In genomic region chr12:69091447-69092022, GRCh38 we compare ENCODE assay signal across 24 cellular contexts.
DNase-seq lines count a peak whose midpoint lies in the region; ATAC-seq and TF ChIP-seq lines count a peak whose summit lies in the region.
"Had no signal": no experiment of that assay in that cellular context is flagged by ENCODE, and none has a peak within 500 bp of the region (broad histone marks: within the 10 kb centered on the region; RNA-seq: fewer than 3 reads in every experiment).

No MANE protein-coding gene starts in this region.

- no peak overlapping the region for H2BK12ac ChIP-seq in H9 (ENCODE audit: insufficient read length, low read depth, low read length)

- H4K20me1 ChIP-seq in H9 (ENCODE audit: control insufficient read depth, insufficient read depth, insufficient read length) = no peaks in the 10 kb centered on the region
- H4K20me1 ChIP-seq in neural progenitor cell (ENCODE audit: low read depth) = no peaks in the 10 kb centered on the region

- H2AFZ ChIP-seq in H9 (ENCODE audit: low read length) (no peak overlapping the region), neural progenitor cell (replicated peaks) (no peak overlapping the region)

- no peak overlapping the region for H2BK15ac ChIP-seq in H9 (ENCODE audit: low read depth, low read length)

- H3T11ph ChIP-seq in H9 (ENCODE audit: low read length) = no peak overlapping the region

- H4K5ac ChIP-seq in H9 (ENCODE audit: insufficient read length, low read depth, low read length) = no peak overlapping the region

- H2BK120ac ChIP-seq in H9 (ENCODE audit: low read depth, low read length, poor library complexity, severe bottlenecking) = no peak overlapping the region

- H3K9me3 ChIP-seq in H9 (ENCODE audit: control insufficient read depth, low read depth, low read length) = no peaks in the 10 kb centered on the region
- no peaks in the 10 kb centered on the region for H3K9me3 ChIP-seq in neural progenitor cell (ENCODE audit: low read depth)
- no peaks in the 10 kb centered on the region for H3K9me3 ChIP-seq in heart right ventricle
- no peaks in the 10 kb centered on the region for H3K9me3 ChIP-seq in esophagus muscularis mucosa
- H3K9me3 ChIP-seq: MG63 had no signal

- H4K8ac ChIP-seq in H9 (replicated peaks; ENCODE audit: insufficient read length, low read depth, low read length) = no peak overlapping the region

- H3K27ac Mint-ChIP-seq in H9 = no peak overlapping the region
- no peak overlapping the region for H3K27ac Mint-ChIP-seq in neural progenitor cell
- H3K27ac Mint-ChIP-seq: B cell; CD4-positive, alpha-beta memory T cell; T-helper 1 cell treated with Interleukin-12 subunit alpha and Interleukin-12 subunit beta and Interleukin-4 antibody, amounts not matched to agents 30 μg/mL and 1 μg/mL, for 36 hours had no signal

- H3K23ac ChIP-seq in H9 (ENCODE audit: insufficient read length, low read depth, low read length) = no peak overlapping the region

- intact Hi-C loops in heart right ventricle (cut with DNase I) (no loop called here), esophagus muscularis mucosa (cut with DNase I) (no loop called here)

- 0 out of 3 replicates have a peak, but pooled peaks have one; percentile 18 for TF ChIP-seq CTCF in H9 (conservative IDR thresholded peaks at IDR 0.05)
- TF ChIP-seq CTCF in neural progenitor cell (IDR thresholded peaks at IDR 0.05) = peak; percentile 10
- TF ChIP-seq CTCF in heart right ventricle (IDR thresholded peaks at IDR 0.05) = no peak
- TF ChIP-seq CTCF in esophagus muscularis mucosa (IDR thresholded peaks at IDR 0.05) = no peak

- no CpG with 5 or more reads among the region's 7 CpGs for WGBS in H9 (ENCODE audit: extremely low coverage, insufficient read length, low lambda C conversion rate)
- 66 to 69% methylated on average over 7 of the region's 7 CpGs for WGBS in heart right ventricle, 2 donors
- 69% methylated on average over 7 of the region's 7 CpGs for WGBS in esophagus muscularis mucosa

- H3K4me3 ChIP-seq in neural progenitor cell (no peak overlapping the region), heart right ventricle (no peak overlapping the region), esophagus muscularis mucosa (no peak overlapping the region)
- H3K4me3 ChIP-seq: MG63 had no signal

- H3K9ac ChIP-seq in H9 (ENCODE audit: extremely low read depth, insufficient read length, low read length) (no peak overlapping the region), neural progenitor cell (no peak overlapping the region)

- peaks cover 6% of the 10 kb centered on the region; the same call in 1 of the 2 replicates for H3K4me1 ChIP-seq in H9 (ENCODE audit: insufficient read depth, low read length)
- H3K4me1 ChIP-seq in neural progenitor cell = peaks cover 39% of the 10 kb centered on the region
- H3K4me1 ChIP-seq in heart right ventricle = peaks cover 0 to 9% (median 0%) of the 10 kb centered on the region in 9 donors
- no peaks in the 10 kb centered on the region for H3K4me1 ChIP-seq in esophagus muscularis mucosa

- H3K4me2 ChIP-seq in H9 (ENCODE audit: insufficient read depth, insufficient read length, low read length) (no peak overlapping the region), neural progenitor cell (peak overlapping the region; percentile 27)

- no peak overlapping the region for H2AK5ac ChIP-seq in H9 (ENCODE audit: insufficient read length, low read length)

- H3K27me3 Mint-ChIP-seq in H9 (ENCODE audit: low read depth) (no peaks in the 10 kb centered on the region; the same call in 1 of the 2 replicates), neural progenitor cell (ENCODE audit: insufficient read depth, low read depth) (no peaks in the 10 kb centered on the region)

- H2BK5ac ChIP-seq in H9 (ENCODE audit: insufficient read length, low read length) = no peak overlapping the region

- no peak for DNase-seq in H9
- DNase-seq in NCI-H82 (lab: John Stamatoyannopoulos, UW) = peak; percentile 44
- peak; percentile 17 for DNase-seq in astrocyte of the hippocampus (ENCODE audit: low read depth, low spot score)
- DNase-seq in neural progenitor cell (ENCODE audit: low spot score) = peak; percentile 23
- DNase-seq in stimulated activated CD4-positive, alpha-beta T cell treated with anti-CD3 and anti-CD28 coated beads, Interleukin-1b, Interleukin-23, amount 100 ng/mL, for 48 hours = no peak
- DNase-seq in heart right ventricle = no peak
- DNase-seq in esophagus muscularis mucosa (ENCODE audit: extremely low spot score) = no peak
- DNase-seq: CD4-positive, alpha-beta memory T cell; DMS153; GDM1; GOT3; IMR-90; Karpas-422; MG63; NCI-H1048; NCI-H1436 treated with DMSO at 0.1 percent for 48 hours; NCI-H2029; NCI-H510A treated with DMSO at 0.1 percent for 48 hours; NCI-H774; RPMI8226; SHP77 treated with DMSO at 0.1 percent for 48 hours had no signal

- no peak overlapping the region for H3K14ac ChIP-seq in H9 (ENCODE audit: insufficient read depth, low read length)

- H3K79me1 ChIP-seq in H9 (ENCODE audit: insufficient read depth, low read depth, low read length, poor library complexity, severe bottlenecking) = no peaks in the 10 kb centered on the region

- H3K79me2 ChIP-seq in H9 (ENCODE audit: insufficient read depth, low read length) (no peaks in the 10 kb centered on the region), neural progenitor cell (ENCODE audit: low read depth) (no peaks in the 10 kb centered on the region)

- H3K4me1 Mint-ChIP-seq in H9 (peaks cover 20 to 22% of the 10 kb centered on the region in 2 experiments), neural progenitor cell (peaks cover 28% of the 10 kb centered on the region)
- H3K4me1 Mint-ChIP-seq: B cell; CD4-positive, alpha-beta memory T cell had no signal

- peak overlapping the region; percentile 34 for H3K18ac ChIP-seq in H9 (ENCODE audit: insufficient read length, low read depth, low read length)

- H2BK20ac ChIP-seq in H9 (ENCODE audit: low read depth, low read length, poor library complexity, severe bottlenecking) = no peak overlapping the region

- no peaks in the 10 kb centered on the region for H3K36me3 ChIP-seq in neural progenitor cell
- no peaks in the 10 kb centered on the region for H3K36me3 ChIP-seq in heart right ventricle
- no peaks in the 10 kb centered on the region for H3K36me3 ChIP-seq in esophagus muscularis mucosa
- H3K36me3 ChIP-seq: MG63 had no signal

- H3K27ac ChIP-seq in H9 (ENCODE audit: insufficient read length, low read depth, low read length) (no peak overlapping the region), neural progenitor cell (no peak overlapping the region), heart right ventricle (no peak overlapping the region), esophagus muscularis mucosa (replicated peaks in 1 of 4) (no peak overlapping the region)

- H3K9me3 Mint-ChIP-seq in H9 (no peaks in the 10 kb centered on the region), neural progenitor cell (no peaks in the 10 kb centered on the region)
- H3K9me3 Mint-ChIP-seq: CD4-positive, alpha-beta memory T cell; T-helper 1 cell treated with Interleukin-12 subunit alpha and Interleukin-12 subunit beta and Interleukin-4 antibody, amounts not matched to agents 30 μg/mL and 1 μg/mL, for 36 hours had no signal

- H3F3A ChIP-seq in neural progenitor cell (ENCODE audit: low read depth) = peaks cover 31% of the 10 kb centered on the region

- no peak overlapping the region for H4K91ac ChIP-seq in H9 (ENCODE audit: insufficient read length, low read depth, low read length)

- H3K4me3 Mint-ChIP-seq in H9 = no peak overlapping the region
- no peak overlapping the region for H3K4me3 Mint-ChIP-seq in neural progenitor cell
- H3K4me3 Mint-ChIP-seq: B cell; CD4-positive, alpha-beta memory T cell; T-helper 1 cell treated with Interleukin-12 subunit alpha and Interleukin-12 subunit beta and Interleukin-4 antibody, amounts not matched to agents 30 μg/mL and 1 μg/mL, for 36 hours had no signal

- no peak overlapping the region for H3K56ac ChIP-seq in H9 (ENCODE audit: insufficient read length, low read depth, low read length)

- no peak overlapping the region for H3K4ac ChIP-seq in H9 (ENCODE audit: low read depth, low read length)

- ATAC-seq in heart right ventricle (no peak), GM18870 (IDR thresholded peaks at IDR 0.05; ENCODE audit: unreplicated experiment) (no peak)

- H3K23me2 ChIP-seq in H9 (ENCODE audit: insufficient read length, low read depth, low read length, poor library complexity, severe bottlenecking) = peaks cover 2% of the 10 kb centered on the region

- H3K27me3 ChIP-seq in H9 (ENCODE audit: insufficient read depth, low read length) = no peaks in the 10 kb centered on the region
- no peaks in the 10 kb centered on the region for H3K27me3 ChIP-seq in neural progenitor cell
- peaks cover 0 to 21% (median 8%) of the 10 kb centered on the region in 7 donors for H3K27me3 ChIP-seq in heart right ventricle
- no peaks in the 10 kb centered on the region for H3K27me3 ChIP-seq in esophagus muscularis mucosa
- H3K27me3 ChIP-seq: MG63 had no signal

- no peak for TF ChIP-seq EP300 in esophagus muscularis mucosa (IDR thresholded peaks at IDR 0.05)

- no peaks in the 10 kb centered on the region for H3K36me3 Mint-ChIP-seq in H9 (ENCODE audit: insufficient read depth in 1 of 3, low read depth in 3 of 3)
- H3K36me3 Mint-ChIP-seq in neural progenitor cell = no peaks in the 10 kb centered on the region
- H3K36me3 Mint-ChIP-seq: CD4-positive, alpha-beta memory T cell had no signal

- TF ChIP-seq POLR2A in esophagus muscularis mucosa (IDR thresholded peaks at IDR 0.05; ENCODE audit: low read depth) = no peak

Comparison
In these comparisons a context has a peak if more than half of its experiments do, and no peak if none do; other contexts are left out.
1. DNase-seq: peak in NCI-H82 (single experiment), astrocyte of the hippocampus (single experiment) and neural progenitor cell (single experiment); none in H9 (single experiment), stimulated activated CD4-positive, alpha-beta T cell treated with anti-CD3 and anti-CD28 coated beads, Interleukin-1b, Interleukin-23, amount 100 ng/mL, for 48 hours (single experiment), heart right ventricle (0 of 2) and esophagus muscularis mucosa (single experiment).
2. CTCF ChIP-seq: peak in H9 (single experiment) and neural progenitor cell (single experiment); none in heart right ventricle (0 of 9) and esophagus muscularis mucosa (0 of 3).